ENCODE assay signal across 21 cellular contexts in genomic region chr1:166235728-166236127, GRCh38.
"Had no signal": no experiment of that assay in that cellular context is flagged by ENCODE, and none has a peak within 500 bp of the region (broad histone marks: within the 10 kb centered on the region; RNA-seq: fewer than 3 reads in every experiment).

No MANE protein-coding gene starts in this region.

- H3K27ac ChIP-seq: colonic mucosa, epithelial cell of prostate, esophagus squamous epithelium, gastrocnemius medialis, heart right ventricle, left lung, lower lobe of right lung had no signal

- H3K36me3 ChIP-seq: colonic mucosa, esophagus squamous epithelium, gastrocnemius medialis, heart right ventricle, left lung, lower lobe of right lung had no signal

- H3K9me3 ChIP-seq: colonic mucosa, esophagus squamous epithelium, gastrocnemius medialis, lower lobe of right lung had no signal

- H3K4me3 ChIP-seq: colonic mucosa, esophagus squamous epithelium, gastrocnemius medialis, heart right ventricle, left lung, lower lobe of right lung had no signal

- H3K27me3 ChIP-seq: colonic mucosa, esophagus squamous epithelium, gastrocnemius medialis, heart right ventricle, left lung had no signal

- DNase-seq: colonic mucosa; cortex of kidney; effector CD8-positive, alpha-beta T cell; effector memory CD8-positive, alpha-beta T cell; endodermal cell; erythroblast; esophagus squamous epithelium; foreskin fibroblast; foreskin melanocyte; gastrocnemius medialis; glutamatergic neuron; heart right ventricle; hippocampal formation; left cardiac atrium; left ventricle myocardium superior; lower lobe of right lung; mesendoderm; midbrain had no signal

- ATAC-seq: effector memory CD8-positive, alpha-beta T cell; esophagus mucosa; gastrocnemius medialis; heart right ventricle; left cardiac atrium; left lung; left ventricle myocardium superior; lower lobe of right lung had no signal

- H3K4me1 ChIP-seq: colonic mucosa, esophagus squamous epithelium, heart right ventricle, left lung, lower lobe of right lung had no signal
